In the genomic region with DNA sequence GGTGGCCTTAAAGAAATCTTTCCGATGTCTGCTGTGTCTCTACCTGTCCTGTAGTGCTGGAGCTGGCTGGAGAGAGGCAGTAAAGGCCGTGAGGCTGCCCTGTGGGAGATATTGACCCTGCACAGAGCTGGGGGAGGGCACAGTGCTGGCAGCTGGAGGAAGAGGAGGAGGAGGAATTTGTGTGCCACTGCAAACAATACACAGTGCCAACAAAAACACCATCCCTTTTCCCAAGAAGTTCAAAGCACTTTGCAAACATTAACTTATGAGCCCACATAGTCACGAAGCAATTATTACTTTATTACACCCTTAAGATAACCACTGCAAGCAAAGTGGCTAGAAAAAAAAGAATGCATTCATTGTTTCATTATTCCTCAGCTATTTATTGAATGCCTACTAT, we compare ENCODE assay signal across 1 cellular context.
TF ChIP-seq lines count a peak whose summit lies in the region.

No MANE protein-coding gene starts in this region.

TF ChIP-seq in SK-N-SH treated with all-trans-retinoic acid at 6 μM for 48 hours, 23 proteins besides CTCF, POLR2A, EP300 and RAD21 (continued from another document):
- TF ChIP-seq CSRNP3 (CRISPR knock-in tag; IDR thresholded peaks at IDR 0.05) (no peak), BACH2 (CRISPR knock-in tag; IDR thresholded peaks at IDR 0.05; ENCODE audit: borderline replicate concordance) (no peak), ARNTL (CRISPR knock-in tag; IDR thresholded peaks at IDR 0.05; ENCODE audit: borderline replicate concordance, low read depth) (no peak), ISL1 (CRISPR knock-in tag; IDR thresholded peaks at IDR 0.05) (no peak), RARB (CRISPR knock-in tag; IDR thresholded peaks at IDR 0.05) (no peak), GLIS3 (CRISPR knock-in tag; IDR thresholded peaks at IDR 0.05) (no peak), SNAI2 (CRISPR knock-in tag; IDR thresholded peaks at IDR 0.05) (no peak), POU6F1 (CRISPR knock-in tag; IDR thresholded peaks at IDR 0.05; ENCODE audit: borderline replicate concordance, low read depth) (no peak), PPARA (CRISPR knock-in tag; IDR thresholded peaks at IDR 0.05; ENCODE audit: borderline replicate concordance) (no peak), ZC3H10 (CRISPR knock-in tag; IDR thresholded peaks at IDR 0.05) (no peak), ZNF8 (CRISPR knock-in tag; IDR thresholded peaks at IDR 0.05) (no peak), CSDC2 (CRISPR knock-in tag; IDR thresholded peaks at IDR 0.05) (no peak)
- TF ChIP-seq, protein P1, sequence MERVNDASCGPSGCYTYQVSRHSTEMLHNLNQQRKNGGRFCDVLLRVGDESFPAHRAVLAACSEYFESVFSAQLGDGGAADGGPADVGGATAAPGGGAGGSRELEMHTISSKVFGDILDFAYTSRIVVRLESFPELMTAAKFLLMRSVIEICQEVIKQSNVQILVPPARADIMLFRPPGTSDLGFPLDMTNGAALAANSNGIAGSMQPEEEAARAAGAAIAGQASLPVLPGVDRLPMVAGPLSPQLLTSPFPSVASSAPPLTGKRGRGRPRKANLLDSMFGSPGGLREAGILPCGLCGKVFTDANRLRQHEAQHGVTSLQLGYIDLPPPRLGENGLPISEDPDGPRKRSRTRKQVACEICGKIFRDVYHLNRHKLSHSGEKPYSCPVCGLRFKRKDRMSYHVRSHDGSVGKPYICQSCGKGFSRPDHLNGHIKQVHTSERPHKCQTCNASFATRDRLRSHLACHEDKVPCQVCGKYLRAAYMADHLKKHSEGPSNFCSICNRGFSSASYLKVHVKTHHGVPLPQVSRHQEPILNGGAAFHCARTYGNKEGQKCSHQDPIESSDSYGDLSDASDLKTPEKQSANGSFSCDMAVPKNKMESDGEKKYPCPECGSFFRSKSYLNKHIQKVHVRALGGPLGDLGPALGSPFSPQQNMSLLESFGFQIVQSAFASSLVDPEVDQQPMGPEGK (CRISPR knock-in tag; IDR thresholded peaks at IDR 0.05; ENCODE audit: borderline replicate concordance) = no peak
